In the genomic region with DNA sequence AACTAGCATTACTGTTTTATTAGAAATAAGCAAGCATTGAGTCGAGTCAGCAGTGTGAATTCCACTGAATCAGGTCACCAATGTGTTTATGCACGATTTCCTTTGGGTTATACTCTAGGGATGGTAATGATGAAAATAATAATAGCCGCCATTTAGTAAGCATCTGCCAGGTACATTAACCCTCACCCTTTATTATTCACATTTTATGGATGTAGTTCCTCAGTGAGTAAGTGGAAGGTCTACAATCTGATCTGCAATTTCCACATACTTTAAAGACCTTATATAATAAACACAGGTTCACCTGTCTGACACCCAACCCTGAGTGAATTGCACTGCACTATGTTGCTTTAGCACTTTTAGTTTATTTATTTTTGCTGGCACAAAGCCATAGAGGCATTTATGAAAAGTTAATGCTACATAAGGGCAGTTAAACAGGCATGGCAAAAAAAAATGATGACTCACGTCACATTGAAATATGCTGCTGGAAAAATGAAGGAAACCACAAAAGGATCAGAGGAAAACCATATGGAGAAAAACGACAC, we compare ENCODE assay signal across 13 cellular contexts.
DNase-seq lines count a peak whose midpoint lies in the region; FAIRE-seq and TF ChIP-seq lines count a peak whose summit lies in the region.
"Had no signal": no experiment of that assay in that cellular context is flagged by ENCODE, and none has a peak within 500 bp of the region (broad histone marks: within the 10 kb centered on the region; RNA-seq: fewer than 3 reads in every experiment).

No MANE protein-coding gene starts in this region.

- H3K9me3 ChIP-seq in breast epithelium: no peaks in the 10 kb centered on the region

- POLR2A ChIA-PET in MCF 10A (lab: Yijun Ruan, JAX) (no interaction called here), GM10248 (lab: Yijun Ruan, JAX) (no interaction called here)

- H3K27me3 ChIP-seq in breast epithelium: no peaks in the 10 kb centered on the region

- H3K27ac ChIP-seq in breast epithelium: no peak overlapping the region

- no peak for FAIRE-seq in urothelium cell line (lab: Jason Lieb, UNC)

- TF ChIP-seq CTCF in MCF 10A (IDR thresholded peaks at IDR 0.05; ENCODE audit: unreplicated experiment) (no peak), breast epithelium (IDR thresholded peaks at IDR 0.05) (no peak), GM10248 (IDR thresholded peaks at IDR 0.05; ENCODE audit: control extremely low read depth, extremely low read depth, low read depth, missing control alignments) (no peak)

- DNase-seq in MCF 10A (ENCODE audit: unreplicated experiment): peak; percentile 87
- no peak for DNase-seq in breast epithelium (ENCODE audit: low spot score in 2 of 2)
- peak; percentile 99 for DNase-seq in NCI-H748 (lab: John Stamatoyannopoulos, UW; ENCODE audit: unreplicated experiment)
- peak; percentile 59 for DNase-seq in fibroblast of gingiva (ENCODE audit: low read depth)
- peak; percentile 2 for DNase-seq in urothelium cell line (ENCODE audit: low spot score)
- DNase-seq in NCI-H1694 (lab: John Stamatoyannopoulos, UW): no peak
- DNase-seq in GM10248 (ENCODE audit: extremely low spot score): no peak
- DNase-seq in NCI-H146 treated with DMSO at 0.1 percent for 48 hours (lab: John Stamatoyannopoulos, UW; ENCODE audit: unreplicated experiment): no peak
- DNase-seq: activated CD4-positive, alpha-beta T cell treated with anti-CD3 and anti-CD28 coated beads for 48 hours; right cardiac atrium had no signal

- no peaks in the 10 kb centered on the region for H3K4me1 ChIP-seq in breast epithelium

- no peak overlapping the region for H3K4me3 Mint-ChIP-seq in MCF 10A (ENCODE audit: unreplicated experiment)
- H3K4me3 Mint-ChIP-seq: activated naive CD8-positive, alpha-beta T cell; B cell had no signal

- TF ChIP-seq POLR2A in breast epithelium (IDR thresholded peaks at IDR 0.05): no peak

- intact Hi-C loops in MCF 10A (cut with micrococcal nuclease) (no loop called here), breast epithelium (cut with DNase I; ENCODE audit: low total_unique reads) (no loop called here)

- CTCF ChIA-PET in MCF 10A (lab: Yijun Ruan, JAX) (no interaction called here), GM10248 (lab: Yijun Ruan, JAX) (no interaction called here)

- H3K9me3 Mint-ChIP-seq in MCF 10A (ENCODE audit: unreplicated experiment): no peaks in the 10 kb centered on the region

- no peak overlapping the region for H3K4me3 ChIP-seq in breast epithelium
- H3K4me3 ChIP-seq: lung had no signal

- peaks cover 10% of the 10 kb centered on the region for H3K4me1 Mint-ChIP-seq in MCF 10A (ENCODE audit: insufficient read depth, unreplicated experiment)
- H3K4me1 Mint-ChIP-seq: B cell had no signal

- no peaks in the 10 kb centered on the region for H3K36me3 ChIP-seq in breast epithelium

- H3K36me3 Mint-ChIP-seq in MCF 10A (ENCODE audit: insufficient read depth, unreplicated experiment): no peaks in the 10 kb centered on the region
- H3K36me3 Mint-ChIP-seq: activated naive CD8-positive, alpha-beta T cell had no signal

- peaks cover 7% of the 10 kb centered on the region for H3K27me3 Mint-ChIP-seq in MCF 10A (ENCODE audit: insufficient read depth, unreplicated experiment)
- H3K27me3 Mint-ChIP-seq: activated naive CD8-positive, alpha-beta T cell; B cell had no signal

- H3K27ac Mint-ChIP-seq in MCF 10A (ENCODE audit: low read depth, unreplicated experiment): no peak overlapping the region
- H3K27ac Mint-ChIP-seq: activated naive CD8-positive, alpha-beta T cell; B cell had no signal

- BruUV-seq in MCF 10A (replicated peaks; lab: Mats Ljungman, UMichigan): no TSS peak

Comparison
In these comparisons a context has a peak if more than half of its experiments do, and no peak if none do; other contexts are left out.
1. DNase-seq: peak in MCF 10A (single experiment), NCI-H748 (single experiment), fibroblast of gingiva (single experiment) and urothelium cell line (single experiment); none in breast epithelium (0 of 2), NCI-H1694 (single experiment), GM10248 (single experiment) and NCI-H146 treated with DMSO at 0.1 percent for 48 hours (single experiment).